37 cellular contexts compared by ENCODE assay signal in the genomic region with DNA sequence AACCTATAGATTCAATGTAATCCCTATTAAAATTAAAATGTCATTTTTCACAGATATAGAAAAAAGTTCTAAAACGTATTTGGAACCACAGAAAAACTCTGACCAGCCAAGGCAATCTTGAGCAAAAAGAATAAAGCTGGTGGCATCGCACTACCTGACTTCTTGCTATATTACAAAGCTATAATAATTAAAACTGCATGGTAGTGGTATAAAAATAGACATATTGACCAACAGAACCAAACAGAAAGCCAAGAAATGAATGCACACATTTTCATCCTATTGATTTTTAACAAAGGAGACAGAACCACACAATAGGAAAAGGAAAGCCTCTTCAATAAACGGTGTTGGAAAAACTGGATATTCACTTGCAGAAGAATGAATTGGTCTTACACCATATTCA. TPM values are rescaled to one million over a fixed set of nuclear protein-coding genes. Genes with fewer than 3 reads are reported as not detected.
"Had no signal": no experiment of that assay in that cellular context is flagged by ENCODE, and none has a peak within 500 bp of the region (broad histone marks: within the 10 kb centered on the region; RNA-seq: fewer than 3 reads in every experiment).

No MANE protein-coding gene starts in this region.

- H3K36me3 ChIP-seq: adrenal gland, brain microvascular endothelial cell, breast epithelium, cardiac muscle cell had no signal

- H3K9me3 ChIP-seq: body of pancreas had no signal

- ATAC-seq: activated naive CD4-positive, alpha-beta T cell treated with anti-CD3 and anti-CD28 coated beads, Interleukin-2, amount 50 U/mL, for 72 hours; activated naive CD8-positive, alpha-beta T cell treated with anti-CD3 and anti-CD28 coated beads, Interleukin-2, amount 50 U/mL, for 24 hours; activated T-cell treated with anti-CD3 and anti-CD28 coated beads, Interleukin-2, amount 50 U/mL, for 4 hours; activated T-cell treated with anti-CD3 and anti-CD28 coated beads, Interleukin-2, amount 50 U/mL, for 72 hours; activated T-helper 17 cell treated with anti-CD3 and anti-CD28 coated beads, Interleukin-2, amount 50 U/mL, for 72 hours; body of pancreas had no signal

- DNase-seq: activated effector memory CD4-positive, alpha-beta T cell treated with anti-CD3 and anti-CD28 coated beads, Interleukin-2, amount 50 U/mL, for 16 hours; activated effector memory CD4-positive, alpha-beta T cell treated with Interleukin-2 at 50 U/mL for 16 hours; activated gamma-delta T cell; activated gamma-delta T cell treated with Interleukin-2 at 50 U/mL for 16 hours; activated naive CD4-positive, alpha-beta T cell; activated naive CD4-positive, alpha-beta T cell treated with anti-CD3 and anti-CD28 coated beads for 36 hours; activated naive CD4-positive, alpha-beta T cell treated with anti-CD3 and anti-CD28 coated beads, Interleukin-2, amount 10 ng/mL, durations not matched to agents 7 days and 5 days; activated naive CD4-positive, alpha-beta T cell treated with anti-CD3 and anti-CD28 coated beads, Interleukin-2, amount 50 U/mL, for 16 hours; activated naive CD4-positive, alpha-beta T cell treated with Interleukin-2 at 50 U/mL for 16 hours; activated naive CD8-positive, alpha-beta T cell treated with anti-CD3 and anti-CD28 coated beads for 36 hours; activated naive CD8-positive, alpha-beta T cell treated with anti-CD3 and anti-CD28 coated beads, Interleukin-2, amount 10 ng/mL, durations not matched to agents 7 days and 5 days; activated naive CD8-positive, alpha-beta T cell treated with anti-CD3 and anti-CD28 coated beads, Interleukin-2, amount 50 U/mL, for 24 hours; activated T-cell treated with anti-CD3 and anti-CD28 coated beads, Interleukin-2, amount 50 U/mL, for 1 hour; activated T-cell treated with anti-CD3 and anti-CD28 coated beads, Interleukin-2, amount 50 U/mL, for 24 hours; activated T-cell treated with anti-CD3 and anti-CD28 coated beads, Interleukin-2, amount 50 U/mL, for 4 hours; activated T-cell treated with anti-CD3 and anti-CD28 coated beads, Interleukin-2, amount 50 U/mL, for 48 hours; activated T-cell treated with anti-CD3 and anti-CD28 coated beads, Interleukin-2, amount 50 U/mL, for 72 hours; adrenal gland; amniotic stem cell; amygdala; anterior cingulate cortex; aorta; body of pancreas; brain microvascular endothelial cell; caudate nucleus; central memory CD4-positive, alpha-beta T cell; cerebellar nuclear complex had no signal

- H3K27ac ChIP-seq: adrenal gland, ascending aorta, body of pancreas, brain microvascular endothelial cell, breast epithelium, cardiac muscle cell had no signal

- H3K27me3 ChIP-seq: adrenal gland, ascending aorta, body of pancreas, brain microvascular endothelial cell, breast epithelium, cardiac muscle cell had no signal

- FAIRE-seq: astrocyte, bronchial epithelial cell had no signal

- H3K4me3 ChIP-seq: adrenal gland, ascending aorta, body of pancreas, breast epithelium, cardiac muscle cell had no signal

- H3K4me1 ChIP-seq: adrenal gland, ascending aorta, body of pancreas, breast epithelium had no signal

RNA-seq across cellular contexts. Expression of a gene that starts 9.2 kb away (rescaled TPM):
- total RNA-seq: ascending aorta, astrocyte, body of pancreas, bronchial epithelial cell, cardiac muscle cell, cardiac septum, cerebellum, chondrocyte had no signal
- polyA plus RNA-seq: cardiac muscle cell had no signal
